Comparison of ENCODE assay signal across 16 cellular contexts in genomic region chr13:39665763-39666162, GRCh38. TPM values are rescaled to one million over a fixed set of nuclear protein-coding genes. Genes with fewer than 3 reads are reported as not detected.
A peak's percentile ranks its signal among the peaks of the same experiment; 100 is the strongest.
DNase-seq lines count a peak whose midpoint lies in the region; ATAC-seq and TF ChIP-seq lines count a peak whose summit lies in the region.
"Had no signal": no experiment of that assay in that cellular context is flagged by ENCODE, and none has a peak within 500 bp of the region (broad histone marks: within the 10 kb centered on the region; RNA-seq: fewer than 3 reads in every experiment).

No MANE protein-coding gene starts in this region.

- H3K27me3 ChIP-seq in ovary = no peaks in the 10 kb centered on the region
- H3K27me3 ChIP-seq: BLaER1 had no signal

- no peak overlapping the region for H3K27ac ChIP-seq in ovary
- H3K27ac ChIP-seq: 22Rv1, BLaER1 had no signal

- H3K4me1 ChIP-seq in ovary (ENCODE audit: insufficient read depth) = no peaks in the 10 kb centered on the region

- H3K4me3 ChIP-seq in ovary = no peak overlapping the region
- H3K4me3 ChIP-seq: BLaER1, GM23338 had no signal

- intact Hi-C loops in left colon (cut with DNase I, micrococcal nuclease) = no loop called here
- intact Hi-C loops in ovary (cut with DNase I) = no loop called here

- WGBS in ovary, 3 donors = 89 to 98% (median 92%) methylated on average over 1 of the region's 1 CpG

- no peaks in the 10 kb centered on the region for H3K9me3 ChIP-seq in ovary
- H3K9me3 ChIP-seq: BLaER1 had no signal

- H3K36me3 ChIP-seq in ovary = no peaks in the 10 kb centered on the region

- no peak for TF ChIP-seq EP300 in ovary (IDR thresholded peaks at IDR 0.05)

- DNase-seq in DMS153 (lab: John Stamatoyannopoulos, UW) (peak; percentile 12), DMS153 treated with DMSO at 0.1 percent for 48 hours (lab: John Stamatoyannopoulos, UW; ENCODE audit: unreplicated experiment) (no peak), COR-L47 (lab: John Stamatoyannopoulos, UW) (peak; percentile 6), NCI-H146 treated with DMSO at 0.1 percent for 48 hours (lab: John Stamatoyannopoulos, UW; ENCODE audit: unreplicated experiment) (peak; percentile 45), left colon (no peak), ovary (no peak)
- DNase-seq: AML-193; CD8-positive, alpha-beta memory T cell; GF-D8; H7; IMR-90; KBM-7 had no signal

- ATAC-seq in left colon (peak; percentile 61), GM18511 (IDR thresholded peaks at IDR 0.05; ENCODE audit: unreplicated experiment) (no peak)
- ATAC-seq: GM23338 had no signal

- no peak for TF ChIP-seq POLR2A in ovary (IDR thresholded peaks at IDR 0.05)

- no peak for TF ChIP-seq CTCF in ovary (IDR thresholded peaks at IDR 0.05)

RNA-seq across cellular contexts. Expression of gene COG6, which starts 10.3 kb away (rescaled TPM):
- 10 to 100 TPM; 36.3 to 37.6 TPM for total RNA-seq in left colon
- 10 to 100 TPM; 19.9 to 45.5 (median 33.9) TPM for total RNA-seq in ovary
- polyA plus RNA-seq in ovary = 10 to 100 TPM; 10.8 to 13.6 TPM

Comparison
In these comparisons a context has a peak if more than half of its experiments do, and no peak if none do; other contexts are left out.
1. DNase-seq: peak in DMS153 (single experiment), COR-L47 (single experiment) and NCI-H146 treated with DMSO at 0.1 percent for 48 hours (single experiment); none in DMS153 treated with DMSO at 0.1 percent for 48 hours (single experiment), left colon (0 of 2) and ovary (0 of 5).